Comparison of ENCODE assay signal across 8 cellular contexts in genomic region chr1:85200870-85201339, GRCh38. TPM values are rescaled to one million over a fixed set of nuclear protein-coding genes. Genes with fewer than 3 reads are reported as not detected.
DNase-seq lines count a peak whose midpoint lies in the region; ATAC-seq and TF ChIP-seq lines count a peak whose summit lies in the region.

Gene SYDE2, minus strand, starts transcription at chr1:85201016. Its CDS starts 20 bp downstream, at chr1:85200996.

- peak within 1 kb of the TSS; percentile 98 to 100 (median 99) for H3K27ac Mint-ChIP-seq in naive thymus-derived CD8-positive, alpha-beta T cell
- H3K27ac Mint-ChIP-seq in stimulated activated memory B cell treated with anti-CD40 and anti-IgM and Interleukin-4, amounts not matched to agents 10 μg/mL and 1 μg/mL and 100 μg/mL, for 72 hours, result peak within 1 kb of the TSS; percentile 74

- TF ChIP-seq POLR2A in esophagus squamous epithelium (IDR thresholded peaks at IDR 0.05), result peak in 2 of 4 donors; percentile 63 to 71

- peak within 1 kb of the TSS; percentile 93 to 100 (median 98) for H3K4me3 Mint-ChIP-seq in naive thymus-derived CD8-positive, alpha-beta T cell
- peak within 1 kb of the TSS; percentile 95 for H3K4me3 Mint-ChIP-seq in stimulated activated memory B cell treated with anti-CD40 and anti-IgM and Interleukin-4, amounts not matched to agents 10 μg/mL and 1 μg/mL and 100 μg/mL, for 72 hours

- H3K36me3 ChIP-seq in esophagus squamous epithelium, result no peaks in the 10 kb centered on the region

- DNase-seq in NOMO-1 treated with DMSO at 0.1 percent for 48 hours (lab: John Stamatoyannopoulos, UW; ENCODE audit: unreplicated experiment), result peak; percentile 46
- peak; percentile 85 for DNase-seq in activated T-cell treated with anti-CD3 and anti-CD28 coated beads, Interleukin-2, amount 50 U/mL, for 1 hour
- DNase-seq in esophagus squamous epithelium (lab: John Stamatoyannopoulos, UW), result peak; percentile 16
- peak; percentile 77 to 91 (median 88) for DNase-seq in naive thymus-derived CD8-positive, alpha-beta T cell

- H3K27me3 ChIP-seq in esophagus squamous epithelium, result peaks cover 0 to 32% (median 0%) of the 10 kb centered on the region in 4 donors

- POLR2A ChIA-PET in naive thymus-derived CD8-positive, alpha-beta T cell (lab: Charles Lee), result interaction anchor here (1.0 to 3.4 kb wide), 14 partner anchors 9 to 259 kb away, joined by 3 to 31 read pairs (median 4); partner anchors contain the start of genes BCL10 and C1orf52

- no peaks in the 10 kb centered on the region for H3K9me3 ChIP-seq in esophagus squamous epithelium

- H3K36me3 Mint-ChIP-seq in naive thymus-derived CD8-positive, alpha-beta T cell, result peaks cover 0 to 2% (median 0%) of the 10 kb centered on the region in 3 donors
- H3K36me3 Mint-ChIP-seq in stimulated activated memory B cell treated with anti-CD40 and anti-IgM and Interleukin-4, amounts not matched to agents 10 μg/mL and 1 μg/mL and 100 μg/mL, for 72 hours, result no peaks in the 10 kb centered on the region

- H3K4me1 Mint-ChIP-seq in naive thymus-derived CD8-positive, alpha-beta T cell, result peaks cover 7 to 46% (median 41%) of the 10 kb centered on the region in 4 donors
- H3K4me1 Mint-ChIP-seq in stimulated activated memory B cell treated with anti-CD40 and anti-IgM and Interleukin-4, amounts not matched to agents 10 μg/mL and 1 μg/mL and 100 μg/mL, for 72 hours, result peaks cover 6% of the 10 kb centered on the region

- H3K9me3 Mint-ChIP-seq in naive thymus-derived CD8-positive, alpha-beta T cell, result no peaks in the 10 kb centered on the region
- H3K9me3 Mint-ChIP-seq in stimulated activated memory B cell treated with anti-CD40 and anti-IgM and Interleukin-4, amounts not matched to agents 10 μg/mL and 1 μg/mL and 100 μg/mL, for 72 hours, result no peaks in the 10 kb centered on the region

- peaks cover 0 to 64% (median 5%) of the 10 kb centered on the region in 3 donors for H3K4me1 ChIP-seq in esophagus squamous epithelium

- H3K4me3 ChIP-seq in esophagus squamous epithelium, result peak within 1 kb of the TSS; percentile 87 to 92 (median 88)

- H3K27ac ChIP-seq in C4-2B, result peak within 1 kb of the TSS; percentile 58
- H3K27ac ChIP-seq in esophagus squamous epithelium, result peak within 1 kb of the TSS; percentile 81 to 97 (median 90)

- ATAC-seq in GM19372 (IDR thresholded peaks at IDR 0.05; ENCODE audit: low read depth, unreplicated experiment) (peak; percentile 64), HG03469 (IDR thresholded peaks at IDR 0.05; ENCODE audit: unreplicated experiment) (peak; percentile 65)
- ATAC-seq in naive thymus-derived CD8-positive, alpha-beta T cell, result peak; percentile 77 to 81
- ATAC-seq in stimulated activated memory B cell treated with anti-CD40 and anti-IgM and Interleukin-4, amounts not matched to agents 10 μg/mL and 1 μg/mL and 100 μg/mL, for 72 hours, result peak; percentile 91

- WGBS in esophagus squamous epithelium, 2 donors, result 1% methylated on average over 17 of the region's 59 CpGs; no CpG with 5 or more reads in 1 of the 2 donors

- TF ChIP-seq CTCF in C4-2B (conservative IDR thresholded peaks at IDR 0.05) (no peak), esophagus squamous epithelium (IDR thresholded peaks at IDR 0.05) (peak in 1 of 6 experiments; percentile 2)

- peaks cover 0 to 17% (median 0%) of the 10 kb centered on the region in 5 donors for H3K27me3 Mint-ChIP-seq in naive thymus-derived CD8-positive, alpha-beta T cell
- H3K27me3 Mint-ChIP-seq in stimulated activated memory B cell treated with anti-CD40 and anti-IgM and Interleukin-4, amounts not matched to agents 10 μg/mL and 1 μg/mL and 100 μg/mL, for 72 hours, result no peaks in the 10 kb centered on the region

- intact Hi-C loops in esophagus squamous epithelium (cut with DNase I), result no loop called here

RNA-seq across cellular contexts. Expression of gene SYDE2, which starts in this region (rescaled TPM):
- 10 to 100 TPM in 1 of 4 donors, 1 to 10 TPM in 3; 2.8 to 10.9 (median 4.4) TPM for total RNA-seq in esophagus squamous epithelium
- 10 to 100 TPM in 1 of 2 experiments, 1 to 10 TPM in 1; 8.5 to 10.0 TPM for total RNA-seq in naive thymus-derived CD8-positive, alpha-beta T cell
- 1 to 10 TPM; 2.7 to 5.8 (median 3.9) TPM for polyA plus RNA-seq in naive thymus-derived CD8-positive, alpha-beta T cell

Comparison
In these comparisons a context has a peak if more than half of its experiments do, and no peak if none do; other contexts are left out.
1. Peak in every context shown above with its lines: DNase-seq, ATAC-seq, H3K4me3 ChIP-seq and H3K27ac ChIP-seq.
2. DNase-seq: peak in every context shown above with its lines; median percentile 88 in naive thymus-derived CD8-positive, alpha-beta T cell; 85 in activated T-cell treated with anti-CD3 and anti-CD28 coated beads, Interleukin-2, amount 50 U/mL, for 1 hour; 46 in NOMO-1 treated with DMSO at 0.1 percent for 48 hours; 16 in esophagus squamous epithelium.